14 cellular contexts compared by ENCODE assay signal in the genomic region with DNA sequence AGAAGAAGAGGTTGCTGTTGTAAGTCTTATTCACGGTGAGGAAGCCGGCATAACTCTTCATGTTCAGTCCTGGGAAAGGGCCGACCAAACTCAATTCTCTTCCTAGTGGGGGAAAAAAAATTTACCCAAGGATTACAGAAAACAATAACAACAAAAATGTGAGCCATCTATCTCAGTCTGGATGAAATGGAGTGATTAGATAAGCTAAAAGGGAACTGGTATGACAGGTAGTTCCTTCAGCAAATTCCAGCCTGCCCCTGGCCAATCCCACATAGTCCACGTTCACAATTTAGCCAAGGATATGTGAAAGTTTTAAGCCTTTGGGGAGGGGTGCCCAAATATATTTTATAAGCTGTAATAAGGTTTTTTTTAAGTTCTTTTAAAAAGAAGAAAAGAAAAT. TPM values are rescaled to one million over a fixed set of nuclear protein-coding genes. Genes with fewer than 3 reads are reported as not detected.
DNase-seq lines count a peak whose midpoint lies in the region; ATAC-seq and TF ChIP-seq lines count a peak whose summit lies in the region.
"Had no signal": no experiment of that assay in that cellular context is flagged by ENCODE, and none has a peak within 500 bp of the region (broad histone marks: within the 10 kb centered on the region; RNA-seq: fewer than 3 reads in every experiment).

No MANE protein-coding gene starts in this region.

- peaks cover 22% of the 10 kb centered on the region for H3K36me3 Mint-ChIP-seq in Caco-2 (ENCODE audit: insufficient read depth, unreplicated experiment)
- H3K36me3 Mint-ChIP-seq in dendritic cell treated with granulocyte-macrophage colony-stimulating factor and Interleukin-4, amounts not matched to agents 40 ng/mL and 50 ng/mL, for 4 days (ENCODE audit: low read depth), result peaks cover 77% of the 10 kb centered on the region
- no peaks in the 10 kb centered on the region for H3K36me3 Mint-ChIP-seq in activated CD8-positive, alpha-beta memory T cell treated with anti-CD3 and anti-CD28 coated beads, Interleukin-2, amount 10 ng/mL, durations not matched to agents 7 days and 5 days

- H4K8ac ChIP-seq in mesendoderm (ENCODE audit: low read depth, low read length), result no peak overlapping the region

- H3K79me1 ChIP-seq in mesendoderm (ENCODE audit: low read length), result no peaks in the 10 kb centered on the region

- H3K9ac ChIP-seq in mesendoderm (ENCODE audit: low read length), result no peak overlapping the region

- DNase-seq in Caco-2, result peak in 1 of 2 experiments; percentile 55
- no peak for DNase-seq in mesendoderm
- DNase-seq in DMS 273 (lab: John Stamatoyannopoulos, UW; ENCODE audit: unreplicated experiment), result no peak
- DNase-seq in activated CD8-positive, alpha-beta memory T cell treated with anti-CD3 and anti-CD28 coated beads, Interleukin-2, amount 10 ng/mL, durations not matched to agents 7 days and 5 days, result no peak
- no peak for DNase-seq in GM19240 (ENCODE audit: insufficient read length, low spot score)
- DNase-seq: ACHN; C1 segment of cervical spinal cord; CD4-positive, alpha-beta T cell had no signal

- peak overlapping the region; percentile 89 for H3K27ac Mint-ChIP-seq in Caco-2 (ENCODE audit: unreplicated experiment)
- H3K27ac Mint-ChIP-seq in dendritic cell treated with granulocyte-macrophage colony-stimulating factor and Interleukin-4, amounts not matched to agents 40 ng/mL and 50 ng/mL, for 4 days, result peak overlapping the region; percentile 59
- H3K27ac Mint-ChIP-seq in activated CD8-positive, alpha-beta memory T cell treated with anti-CD3 and anti-CD28 coated beads, Interleukin-2, amount 10 ng/mL, durations not matched to agents 7 days and 5 days, result no peak overlapping the region
- H3K27ac Mint-ChIP-seq: CD4-positive, alpha-beta T cell had no signal

- H3K4ac ChIP-seq in mesendoderm (ENCODE audit: low read depth, low read length), result no peak overlapping the region

- no peak overlapping the region for H2AK5ac ChIP-seq in mesendoderm (ENCODE audit: low read length)

- no peak overlapping the region for H3K23ac ChIP-seq in mesendoderm (ENCODE audit: low read length)

- intact Hi-C loops in Caco-2 (cut with micrococcal nuclease; ENCODE audit: unreplicated experiment), result loop anchor here (1.0 to 10.0 kb wide), 4 partner anchors 34 to 492 kb away; a partner anchor contains a TSS
- intact Hi-C loops in dendritic cell treated with granulocyte-macrophage colony-stimulating factor and Interleukin-4, amounts not matched to agents 40 ng/mL and 50 ng/mL, for 4 days (cut with micrococcal nuclease), result loop anchor here (5.0 to 10.0 kb wide), 3 partner anchors 35 to 295 kb away; a partner anchor contains a TSS

- H3K79me2 ChIP-seq in mesendoderm (ENCODE audit: control insufficient read depth, insufficient read depth, low read length), result no peaks in the 10 kb centered on the region

- POLR2A ChIA-PET in Caco-2 (lab: Charles Lee), result no interaction called here

- no peak overlapping the region for H2BK120ac ChIP-seq in mesendoderm (ENCODE audit: low read depth, low read length)

- H3K9me3 ChIP-seq in Caco-2, result no peaks in the 10 kb centered on the region
- no peaks in the 10 kb centered on the region for H3K9me3 ChIP-seq in KOPT-K1 (ENCODE audit: insufficient read depth, low read length, poor library complexity, severe bottlenecking)
- H3K9me3 ChIP-seq: HAP-1 had no signal

- H3K27me3 ChIP-seq in Caco-2 (replicated peaks; ENCODE audit: control insufficient read depth, insufficient read depth, low read length) (no peaks in the 10 kb centered on the region), mesendoderm (ENCODE audit: insufficient read depth, low read length, poor library complexity) (no peaks in the 10 kb centered on the region)

- WGBS in mesendoderm (ENCODE audit: extremely low coverage, insufficient coverage, low lambda C conversion rate), result no CpG with 5 or more reads among the region's 4 CpGs

- CTCF ChIA-PET in Caco-2 (lab: Charles Lee), result interaction anchor here (0.8 to 3.9 kb wide), 6 partner anchors 34 to 233 kb away, joined by 3 to 22 read pairs (median 10); a partner anchor contains a TSS
- CTCF ChIA-PET in activated CD8-positive, alpha-beta memory T cell treated with anti-CD3 and anti-CD28 coated beads, Interleukin-2, amount 10 ng/mL, durations not matched to agents 7 days and 5 days (lab: Charles Lee), result interaction anchor here (1.6 to 3.0 kb wide), 3 partner anchors 77 to 296 kb away, joined by 4 to 8 read pairs (median 7); no protein-coding TSS in a partner anchor

- peak overlapping the region; percentile 30 for H3K4me3 Mint-ChIP-seq in Caco-2 (ENCODE audit: unreplicated experiment)
- H3K4me3 Mint-ChIP-seq in dendritic cell treated with granulocyte-macrophage colony-stimulating factor and Interleukin-4, amounts not matched to agents 40 ng/mL and 50 ng/mL, for 4 days, result no peak overlapping the region
- no peak overlapping the region for H3K4me3 Mint-ChIP-seq in activated CD8-positive, alpha-beta memory T cell treated with anti-CD3 and anti-CD28 coated beads, Interleukin-2, amount 10 ng/mL, durations not matched to agents 7 days and 5 days
- H3K4me3 Mint-ChIP-seq: CD4-positive, alpha-beta T cell had no signal

- no peaks in the 10 kb centered on the region for H3K27me3 Mint-ChIP-seq in Caco-2 (ENCODE audit: insufficient read depth, unreplicated experiment)
- no peaks in the 10 kb centered on the region for H3K27me3 Mint-ChIP-seq in dendritic cell treated with granulocyte-macrophage colony-stimulating factor and Interleukin-4, amounts not matched to agents 40 ng/mL and 50 ng/mL, for 4 days
- H3K27me3 Mint-ChIP-seq in activated CD8-positive, alpha-beta memory T cell treated with anti-CD3 and anti-CD28 coated beads, Interleukin-2, amount 10 ng/mL, durations not matched to agents 7 days and 5 days, result peaks cover 63% of the 10 kb centered on the region

- TF ChIP-seq CTCF in Caco-2 (IDR thresholded peaks at IDR 0.05; ENCODE audit: insufficient read depth in 1 of 2, low read depth in 1 of 2, low read length in 1 of 2, severe bottlenecking in 1 of 2, unreplicated experiment in 1 of 2), result no peak

- H3K4me1 Mint-ChIP-seq in Caco-2 (ENCODE audit: low read depth, unreplicated experiment), result peaks cover 58% of the 10 kb centered on the region
- peaks cover 80% of the 10 kb centered on the region for H3K4me1 Mint-ChIP-seq in dendritic cell treated with granulocyte-macrophage colony-stimulating factor and Interleukin-4, amounts not matched to agents 40 ng/mL and 50 ng/mL, for 4 days (ENCODE audit: low read depth)
- peaks cover 12% of the 10 kb centered on the region for H3K4me1 Mint-ChIP-seq in activated CD8-positive, alpha-beta memory T cell treated with anti-CD3 and anti-CD28 coated beads, Interleukin-2, amount 10 ng/mL, durations not matched to agents 7 days and 5 days

- H3K4me1 ChIP-seq in Caco-2 (peaks cover 76% of the 10 kb centered on the region), mesendoderm (ENCODE audit: control insufficient read depth, low read depth, low read length) (no peaks in the 10 kb centered on the region)
- H3K4me1 ChIP-seq: HAP-1 had no signal

- H3K27ac ChIP-seq in KOPT-K1 (ENCODE audit: low read depth, low read length, poor library complexity, severe bottlenecking), result peak overlapping the region; percentile 75
- H3K27ac ChIP-seq in mesendoderm (ENCODE audit: low read depth, low read length), result no peak overlapping the region

- H3K36me3 ChIP-seq in Caco-2 (ENCODE audit: control insufficient read depth, insufficient read depth, low read length) (no peaks in the 10 kb centered on the region), KOPT-K1 (ENCODE audit: insufficient read depth, low read length) (peaks cover 44% of the 10 kb centered on the region), mesendoderm (ENCODE audit: control insufficient read depth, insufficient read depth, low read length) (no peaks in the 10 kb centered on the region)
- H3K36me3 ChIP-seq: HAP-1 had no signal

- H2BK5ac ChIP-seq in mesendoderm (ENCODE audit: low read length), result no peak overlapping the region

- BruUV-seq in Caco-2 (replicated peaks; lab: Mats Ljungman, UMichigan), result no TSS peak

- H3K4me2 ChIP-seq in mesendoderm (ENCODE audit: low read length), result no peak overlapping the region

- H3K9me3 Mint-ChIP-seq in Caco-2 (ENCODE audit: unreplicated experiment), result no peaks in the 10 kb centered on the region
- no peaks in the 10 kb centered on the region for H3K9me3 Mint-ChIP-seq in dendritic cell treated with granulocyte-macrophage colony-stimulating factor and Interleukin-4, amounts not matched to agents 40 ng/mL and 50 ng/mL, for 4 days
- no peaks in the 10 kb centered on the region for H3K9me3 Mint-ChIP-seq in activated CD8-positive, alpha-beta memory T cell treated with anti-CD3 and anti-CD28 coated beads, Interleukin-2, amount 10 ng/mL, durations not matched to agents 7 days and 5 days (ENCODE audit: low read depth)
- H3K9me3 Mint-ChIP-seq: CD4-positive, alpha-beta T cell had no signal

- H3K56ac ChIP-seq in mesendoderm (ENCODE audit: low read length), result no peak overlapping the region

- H3K4me3 ChIP-seq in Caco-2 (ENCODE audit: low read depth, low read length), result no peak overlapping the region
- H3K4me3 ChIP-seq in mesendoderm (ENCODE audit: low read length), result no peak overlapping the region
- H3K4me3 ChIP-seq: HAP-1, K562 had no signal

- no peak overlapping the region for H2BK15ac ChIP-seq in mesendoderm (replicated peaks; ENCODE audit: low read depth)

- ATAC-seq in activated CD8-positive, alpha-beta memory T cell treated with anti-CD3 and anti-CD28 coated beads, Interleukin-2, amount 10 ng/mL, durations not matched to agents 7 days and 5 days, result no peak
- ATAC-seq in GM21619 (IDR thresholded peaks at IDR 0.05; ENCODE audit: unreplicated experiment), result no peak
- ATAC-seq: HepG2, K562 had no signal

- H3K18ac ChIP-seq in mesendoderm (ENCODE audit: low read length), result peak overlapping the region; percentile 35

- no peak overlapping the region for H4K5ac ChIP-seq in mesendoderm (ENCODE audit: low read length)

RNA-seq across cellular contexts. Expression of a gene that starts 33.6 kb away (rescaled TPM):
- total RNA-seq in Caco-2 (2022), result 108 and 109 TPM in 2 replicates
- 45.4 TPM for polyA plus RNA-seq in mesendoderm (2013, experiment 1 of 2)
- 45.8 TPM for polyA plus RNA-seq in mesendoderm (2013, experiment 2 of 2)
- total RNA-seq in activated CD8-positive, alpha-beta memory T cell treated with anti-CD3 and anti-CD28 coated beads, Interleukin-2, amount 10 ng/mL, durations not matched to agents 7 days and 5 days, result 1 to 10 TPM in 1 of 2 experiments, under 1 TPM in 1; 0.33 to 1.8 TPM

Comparison
In these comparisons a context has a peak if more than half of its experiments do, and no peak if none do; other contexts are left out.
1. RNA of a gene that starts 33.6 kb away (total RNA-seq): 108 to 109 TPM in Caco-2; 0.33 to 1.8 TPM in activated CD8-positive, alpha-beta memory T cell treated with anti-CD3 and anti-CD28 coated beads, Interleukin-2, amount 10 ng/mL, durations not matched to agents 7 days and 5 days; every median in the first group is over 10 times any median in the second.